ENCODE assay signal across 16 cellular contexts in genomic region chr3:152177757-152178156, GRCh38.
DNase-seq lines count a peak whose midpoint lies in the region; ATAC-seq and TF ChIP-seq lines count a peak whose summit lies in the region.
"Had no signal": no experiment of that assay in that cellular context is flagged by ENCODE, and none has a peak within 500 bp of the region (broad histone marks: within the 10 kb centered on the region; RNA-seq: fewer than 3 reads in every experiment).

No MANE protein-coding gene starts in this region.

- ATAC-seq in GM18861 (IDR thresholded peaks at IDR 0.05; ENCODE audit: unreplicated experiment) (peak; percentile 98), GM21576 (IDR thresholded peaks at IDR 0.05; ENCODE audit: unreplicated experiment) (peak; percentile 69), HG03108 (IDR thresholded peaks at IDR 0.05; ENCODE audit: unreplicated experiment) (peak; percentile 93), Right ventricle myocardium superior (ENCODE audit: poor library complexity) (no peak)

- H3K4me1 ChIP-seq in breast epithelium, result no peaks in the 10 kb centered on the region
- H3K4me1 ChIP-seq: testis had no signal

- TF ChIP-seq CTCF in epithelial cell of proximal tubule (conservative IDR thresholded peaks at IDR 0.05; ENCODE audit: low read depth, low read length) (no peak), breast epithelium (IDR thresholded peaks at IDR 0.05) (no peak)

- no peaks in the 10 kb centered on the region for H3K27me3 ChIP-seq in breast epithelium
- H3K27me3 ChIP-seq: BLaER1 treated with 17β-estradiol and CSF1 and Interleukin-3, amounts not matched to agents 10 nM and 100 nM; brain microvascular endothelial cell; testis had no signal

- H3K27ac ChIP-seq in breast epithelium, result no peak overlapping the region
- H3K27ac ChIP-seq: BLaER1 treated with 17β-estradiol and CSF1 and Interleukin-3, amounts not matched to agents 10 nM and 100 nM; brain microvascular endothelial cell; testis had no signal

- H3K36me3 ChIP-seq in breast epithelium, result no peaks in the 10 kb centered on the region
- H3K36me3 ChIP-seq: BLaER1 treated with 17β-estradiol and CSF1 and Interleukin-3, amounts not matched to agents 10 nM and 100 nM; brain microvascular endothelial cell had no signal

- H3K4me3 ChIP-seq in epithelial cell of proximal tubule (ENCODE audit: low read depth, low read length), result no peak overlapping the region
- H3K4me3 ChIP-seq in breast epithelium, result no peak overlapping the region
- H3K4me3 ChIP-seq: BLaER1 treated with 17β-estradiol and CSF1 and Interleukin-3, amounts not matched to agents 10 nM and 100 nM; testis had no signal

- DNase-seq in epithelial cell of proximal tubule (ENCODE audit: low read depth) (peak; percentile 18), NCI-H526 (lab: John Stamatoyannopoulos, UW) (no peak), RPMI8226 (no peak), breast epithelium (ENCODE audit: low spot score in 2 of 2) (no peak), Right ventricle myocardium superior (no peak)
- DNase-seq: activated T-cell treated with anti-CD3 and anti-CD28 coated beads for 4 hours; brain microvascular endothelial cell; islet precursor cell; NCI-H1417; stimulated activated CD4-positive, alpha-beta T cell treated with anti-CD3 and anti-CD28 coated beads, Interleukin-2, amount 100 ng/mL, for 24 hours; T-helper 2 cell; testis had no signal

- intact Hi-C loops in breast epithelium (cut with DNase I; ENCODE audit: low total_unique reads), result loop anchor here (5.0 kb wide), 1 partner anchor 485 kb away; no protein-coding TSS in a partner anchor
- intact Hi-C loops in Right ventricle myocardium superior (cut with DNase I), result no loop called here

- H3K9me3 ChIP-seq in breast epithelium, result no peaks in the 10 kb centered on the region
- H3K9me3 ChIP-seq: BLaER1 treated with 17β-estradiol and CSF1 and Interleukin-3, amounts not matched to agents 10 nM and 100 nM; testis had no signal

- TF ChIP-seq POLR2A in breast epithelium (IDR thresholded peaks at IDR 0.05), result no peak
